In the genomic region with DNA sequence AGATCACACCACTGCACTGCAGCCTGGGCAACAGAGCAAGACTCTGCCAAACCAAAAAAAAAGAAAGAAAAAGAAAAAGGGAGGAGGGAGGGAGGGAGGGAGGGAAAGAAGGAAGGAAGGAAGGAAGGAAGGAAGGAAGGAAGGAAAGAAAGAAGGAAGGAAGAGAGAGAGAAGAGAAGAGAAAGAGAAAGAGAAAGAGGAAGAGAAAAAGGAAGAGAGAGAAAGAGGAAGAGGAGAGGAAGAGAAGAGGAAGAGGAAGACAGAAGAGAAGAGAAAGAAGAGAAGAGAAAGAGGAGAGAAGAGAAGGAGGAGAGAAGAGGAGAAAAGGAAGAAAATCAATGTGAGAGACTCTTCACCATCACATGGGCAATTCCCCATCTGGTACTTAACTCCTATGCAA, we compare ENCODE assay signal across 24 cellular contexts. TPM values are rescaled to one million over a fixed set of nuclear protein-coding genes. Genes with fewer than 3 reads are reported as not detected.
"Had no signal": no experiment of that assay in that cellular context is flagged by ENCODE, and none has a peak within 500 bp of the region (broad histone marks: within the 10 kb centered on the region; RNA-seq: fewer than 3 reads in every experiment).

No MANE protein-coding gene starts in this region.

- ATAC-seq: body of pancreas; heart right ventricle; left cardiac atrium; right lobe of liver; stimulated activated naive CD8-positive, alpha-beta T cell treated with anti-CD3 and anti-CD28 coated beads, Interleukin-15, amount 100 ng/mL, for 72 hours had no signal

- H3K4me3 ChIP-seq: body of pancreas, cardiac muscle cell, heart right ventricle, right lobe of liver, skin epidermis, tibial artery had no signal

- H3K36me3 ChIP-seq: cardiac muscle cell, right lobe of liver had no signal

- H3K27ac Mint-ChIP-seq: activated CD4-positive, alpha-beta T cell treated with anti-CD3 and anti-CD28 coated beads, Interleukin-2, amount 10 ng/mL, durations not matched to agents 7 days and 5 days; activated T-cell treated with anti-CD3 and anti-CD28 coated beads, Interleukin-2, amount 50 U/mL, for 24 hours; stimulated activated naive CD8-positive, alpha-beta T cell treated with anti-CD3 and anti-CD28 coated beads, Interleukin-15, amount 100 ng/mL, for 72 hours had no signal

- H3K4me1 Mint-ChIP-seq: neural crest cell; stimulated activated naive CD8-positive, alpha-beta T cell treated with anti-CD3 and anti-CD28 coated beads, Interleukin-15, amount 100 ng/mL, for 72 hours had no signal

- DNase-seq: activated CD4-positive, alpha-beta T cell treated with anti-CD3 and anti-CD28 coated beads, Interleukin-2, amount 10 ng/mL, durations not matched to agents 7 days and 5 days; activated CD4-positive, CD25-positive, alpha-beta regulatory T cell treated with anti-CD3 and anti-CD28 coated beads, Interleukin-2, amount 50 U/mL, for 72 hours; activated CD8-positive, alpha-beta memory T cell treated with anti-CD3 and anti-CD28 coated beads for 24 hours; activated CD8-positive, alpha-beta memory T cell treated with anti-CD3 and anti-CD28 coated beads, Interleukin-2, amount 50 U/mL, for 4 hours; activated naive CD4-positive, alpha-beta T cell treated with Interleukin-2 at 50 U/mL for 16 hours; activated T-cell treated with anti-CD3 and anti-CD28 coated beads, Interleukin-2, amount 50 U/mL, for 24 hours; anterior cingulate cortex; body of pancreas; dermis blood vessel endothelial cell; effector CD8-positive, alpha-beta T cell; erythroblast; foreskin fibroblast; heart right ventricle; islet precursor cell; left cardiac atrium; mesenchymal stem cell; occipital lobe; right lobe of liver; stimulated activated CD4-positive, alpha-beta T cell treated with anti-CD3 and anti-CD28 coated beads, Interleukin-1b, Interleukin-23, amount 100 ng/mL, for 48 hours; stimulated activated naive CD8-positive, alpha-beta T cell treated with anti-CD3 and anti-CD28 coated beads, Interleukin-15, amount 100 ng/mL, for 72 hours; tibial artery had no signal

- H3K9me3 ChIP-seq: body of pancreas, heart right ventricle, right lobe of liver, tibial artery had no signal

- H3K27ac ChIP-seq: body of pancreas, cardiac muscle cell, heart right ventricle, right lobe of liver, skin epidermis, tibial artery had no signal

- H3K4me1 ChIP-seq: body of pancreas, tibial artery had no signal

- H3K27me3 Mint-ChIP-seq: activated CD4-positive, alpha-beta T cell treated with anti-CD3 and anti-CD28 coated beads, Interleukin-2, amount 10 ng/mL, durations not matched to agents 7 days and 5 days; activated T-cell treated with anti-CD3 and anti-CD28 coated beads, Interleukin-2, amount 50 U/mL, for 24 hours; stimulated activated naive CD8-positive, alpha-beta T cell treated with anti-CD3 and anti-CD28 coated beads, Interleukin-15, amount 100 ng/mL, for 72 hours had no signal

- H3K4me3 Mint-ChIP-seq: activated CD4-positive, alpha-beta T cell treated with anti-CD3 and anti-CD28 coated beads, Interleukin-2, amount 10 ng/mL, durations not matched to agents 7 days and 5 days; activated T-cell treated with anti-CD3 and anti-CD28 coated beads, Interleukin-2, amount 50 U/mL, for 24 hours; neural crest cell; stimulated activated naive CD8-positive, alpha-beta T cell treated with anti-CD3 and anti-CD28 coated beads, Interleukin-15, amount 100 ng/mL, for 72 hours had no signal

- H3K27me3 ChIP-seq: body of pancreas, cardiac muscle cell, heart right ventricle, right lobe of liver, tibial artery had no signal

- H3K9me3 Mint-ChIP-seq: activated CD4-positive, alpha-beta T cell treated with anti-CD3 and anti-CD28 coated beads, Interleukin-2, amount 10 ng/mL, durations not matched to agents 7 days and 5 days; activated T-cell treated with anti-CD3 and anti-CD28 coated beads, Interleukin-2, amount 50 U/mL, for 24 hours; neural crest cell; stimulated activated naive CD8-positive, alpha-beta T cell treated with anti-CD3 and anti-CD28 coated beads, Interleukin-15, amount 100 ng/mL, for 72 hours had no signal

RNA-seq across cellular contexts. Expression of gene CRACR2A, which starts 57.6 kb away (rescaled TPM):
- polyA plus RNA-seq: cardiac muscle cell had no signal
